In genomic region chr18:54947115-54947514, GRCh38 we compare ENCODE assay signal across 13 cellular contexts. TPM values are rescaled to one million over a fixed set of nuclear protein-coding genes. Genes with fewer than 3 reads are reported as not detected.
A peak's percentile ranks its signal among the peaks of the same experiment; 100 is the strongest.
DNase-seq lines count a peak whose midpoint lies in the region; ATAC-seq and TF ChIP-seq lines count a peak whose summit lies in the region.
"Had no signal": no experiment of that assay in that cellular context is flagged by ENCODE, and none has a peak within 500 bp of the region (broad histone marks: within the 10 kb centered on the region; RNA-seq: fewer than 3 reads in every experiment).

No MANE protein-coding gene starts in this region.

- H3K27me3 ChIP-seq in osteoblast (ENCODE audit: insufficient read depth, low read length), result no peaks in the 10 kb centered on the region

- H3K9me3 ChIP-seq in osteoblast (ENCODE audit: low read depth, low read length), result no peaks in the 10 kb centered on the region

- H3K27ac ChIP-seq in osteoblast (ENCODE audit: low read depth, low read length), result peak overlapping the region; percentile 68

- no peaks in the 10 kb centered on the region for H4K20me1 ChIP-seq in osteoblast (ENCODE audit: insufficient read depth, low read length)

- no peaks in the 10 kb centered on the region for H3K36me3 ChIP-seq in osteoblast (ENCODE audit: insufficient read depth, low read length)

- ATAC-seq in HG02678 (IDR thresholded peaks at IDR 0.05; ENCODE audit: unreplicated experiment), result no peak

- H3K4me2 ChIP-seq in osteoblast (ENCODE audit: insufficient read depth, low read length), result peak overlapping the region; percentile 81

- peak overlapping the region; percentile 89 for H2AFZ ChIP-seq in osteoblast (ENCODE audit: low read length)

- DNase-seq in NCI-H1417 (lab: John Stamatoyannopoulos, UW), result peak; percentile 17 to 66 (median 46)
- DNase-seq in NCI-H1417 treated with DMSO at 0.1 percent for 48 hours (lab: John Stamatoyannopoulos, UW), result no peak
- peak; percentile 17 for DNase-seq in LNCaP clone FGC (ENCODE audit: low read depth)
- DNase-seq in dermis blood vessel endothelial cell, result peak; percentile 53
- no peak for DNase-seq in osteoblast (ENCODE audit: insufficient read length, low spot score, missing footprints)
- DNase-seq in NCI-H2081 treated with DMSO at 0.1 percent for 48 hours (lab: John Stamatoyannopoulos, UW), result no peak
- DNase-seq in AG08396 (ENCODE audit: low spot score), result no peak
- DNase-seq: activated CD4-positive, alpha-beta T cell treated with anti-CD3 and anti-CD28 coated beads, Interleukin-2, amount 10 ng/mL, durations not matched to agents 24 days and 14 days; caudate nucleus; Kasumi-1; NCI-H774 had no signal

- no peak overlapping the region for H3K4me3 ChIP-seq in LNCaP clone FGC (ENCODE audit: low read depth, low read length)
- H3K4me3 ChIP-seq in osteoblast (ENCODE audit: insufficient read depth, low read length), result no peak overlapping the region

- H3K4me1 ChIP-seq in osteoblast (ENCODE audit: insufficient read depth, low read length), result no peaks in the 10 kb centered on the region

- TF ChIP-seq CTCF in LNCaP clone FGC (IDR thresholded peaks at IDR 0.05; ENCODE audit: control insufficient read depth, extremely low read depth, insufficient read depth) (no peak), osteoblast (IDR thresholded peaks at IDR 0.05; ENCODE audit: extremely low read depth, low read depth, low read length) (no peak)

- H3K79me2 ChIP-seq in osteoblast (ENCODE audit: insufficient read depth, low read length), result no peaks in the 10 kb centered on the region

RNA-seq across cellular contexts. Expression of gene CCDC68, which starts 12.1 kb away (rescaled TPM):
- total RNA-seq in dermis blood vessel endothelial cell, result 1.2 and 2.1 TPM in 2 replicates
- 9.0 and 13.3 TPM in 2 replicates for total RNA-seq in osteoblast
- total RNA-seq: activated CD4-positive, alpha-beta T cell treated with anti-CD3 and anti-CD28 coated beads, Interleukin-2, amount 10 ng/mL, durations not matched to agents 24 days and 14 days; activated T-helper 2 cell treated with anti-CD3 and anti-CD28 coated beads, Interferon-gamma antibody, Interleukin-2, Interleukin-4, amounts not matched to agents 10 μg/mL and 5 μg/mL and 100 μg/mL, durations not matched to agents 14 hours and 24 hours and 36 hours had no signal

Comparison
In these comparisons a context has a peak if more than half of its experiments do, and no peak if none do; other contexts are left out.
1. DNase-seq: peak in NCI-H1417 (3 of 3), LNCaP clone FGC (single experiment) and dermis blood vessel endothelial cell (single experiment); none in NCI-H1417 treated with DMSO at 0.1 percent for 48 hours (single experiment), osteoblast (single experiment), NCI-H2081 treated with DMSO at 0.1 percent for 48 hours (single experiment) and AG08396 (single experiment).